Comparison of ENCODE assay signal across 32 cellular contexts in genomic region chr2:198188982-198189381, GRCh38.
"Had no signal": no experiment of that assay in that cellular context is flagged by ENCODE, and none has a peak within 500 bp of the region (broad histone marks: within the 10 kb centered on the region; RNA-seq: fewer than 3 reads in every experiment).

No MANE protein-coding gene starts in this region.

- H3K9me3 Mint-ChIP-seq: activated naive CD8-positive, alpha-beta T cell treated with anti-CD3 and anti-CD28 coated beads for 36 hours; activated T-helper 1 cell treated with anti-CD3 and anti-CD28 coated beads, Interleukin-12 subunit alpha, Interleukin-12 subunit beta, Interleukin-2, Interleukin-4 antibody, amounts not matched to agents 30 ng/mL and 10 ng/mL and 1 ng/mL, durations not matched to agents 14 hours and 24 hours and 36 hours; nephron progenitor cell had no signal

- H3K4me3 Mint-ChIP-seq: activated naive CD4-positive, alpha-beta T cell treated with anti-CD3 and anti-CD28 coated beads for 36 hours; activated naive CD8-positive, alpha-beta T cell treated with anti-CD3 and anti-CD28 coated beads for 36 hours; activated T-helper 1 cell treated with anti-CD3 and anti-CD28 coated beads, Interleukin-12 subunit alpha, Interleukin-12 subunit beta, Interleukin-2, Interleukin-4 antibody, amounts not matched to agents 30 ng/mL and 10 ng/mL and 1 ng/mL, durations not matched to agents 14 hours and 24 hours and 36 hours; mesothelial cell of epicardium; naive B cell; nephron progenitor cell; stimulated activated naive B cell treated with anti-CD40 and anti-IgM and Interleukin-4, amounts not matched to agents 10 μg/mL and 1 μg/mL and 100 μg/mL, for 72 hours had no signal

- H3K9me3 ChIP-seq: adrenal gland, body of pancreas, left ventricle myocardium inferior, neutrophil, suprapubic skin, upper lobe of right lung had no signal

- H3K27me3 ChIP-seq: adrenal gland, body of pancreas, heart left ventricle, suprapubic skin, tibial artery, upper lobe of right lung had no signal

- H3K27me3 Mint-ChIP-seq: stimulated activated naive B cell treated with anti-CD40 and anti-IgM and Interleukin-4, amounts not matched to agents 10 μg/mL and 1 μg/mL and 100 μg/mL, for 72 hours had no signal

- H3K27ac Mint-ChIP-seq: activated naive CD4-positive, alpha-beta T cell treated with anti-CD3 and anti-CD28 coated beads for 36 hours; activated naive CD8-positive, alpha-beta T cell treated with anti-CD3 and anti-CD28 coated beads for 36 hours; activated T-helper 1 cell treated with anti-CD3 and anti-CD28 coated beads, Interleukin-12 subunit alpha, Interleukin-12 subunit beta, Interleukin-2, Interleukin-4 antibody, amounts not matched to agents 30 ng/mL and 10 ng/mL and 1 ng/mL, durations not matched to agents 14 hours and 24 hours and 36 hours; mesothelial cell of epicardium; nephron progenitor cell; progenitor cell of endocrine pancreas; stimulated activated naive B cell treated with anti-CD40 and anti-IgM and Interleukin-4, amounts not matched to agents 10 μg/mL and 1 μg/mL and 100 μg/mL, for 72 hours had no signal

- DNase-seq: activated CD4-positive, alpha-beta T cell treated with anti-CD3 and anti-CD28 coated beads for 48 hours; activated CD4-positive, alpha-beta T cell treated with anti-CD3 and anti-CD28 coated beads, Interleukin-2, amount 50 U/mL, for 48 hours; activated CD8-positive, alpha-beta memory T cell treated with anti-CD3 and anti-CD28 coated beads for 24 hours; activated effector memory CD4-positive, alpha-beta T cell treated with anti-CD3 and anti-CD28 coated beads, Interleukin-2, amount 50 U/mL, for 16 hours; activated naive CD4-positive, alpha-beta T cell treated with anti-CD3 and anti-CD28 coated beads for 36 hours; activated naive CD8-positive, alpha-beta T cell treated with anti-CD3 and anti-CD28 coated beads for 36 hours; activated T-cell treated with anti-CD3 and anti-CD28 coated beads, Interleukin-2, amount 50 U/mL, for 1 hour; adrenal gland; body of pancreas; caudate nucleus; cortex of kidney; foreskin fibroblast; left ventricle myocardium inferior; naive B cell; nephron progenitor cell; retina; stimulated activated CD4-positive, alpha-beta T cell treated with anti-CD3 and anti-CD28 coated beads, Interleukin-1b, Interleukin-23, amount 100 ng/mL, for 48 hours; stimulated activated CD4-positive, alpha-beta T cell treated with anti-CD3 and anti-CD28 coated beads, Interleukin-4, amount 100 ng/mL, for 4 hours; stimulated activated CD8-positive, alpha-beta memory T cell treated with anti-CD3 and anti-CD28 coated beads, Interleukin-4, amount 100 ng/mL, for 48 hours; stimulated activated naive B cell treated with anti-CD40 and anti-IgM and Interleukin-4, amounts not matched to agents 10 μg/mL and 1 μg/mL and 100 μg/mL, for 72 hours; tibial artery; upper lobe of right lung had no signal

- H3K4me1 Mint-ChIP-seq: activated naive CD8-positive, alpha-beta T cell treated with anti-CD3 and anti-CD28 coated beads for 36 hours; naive B cell; stimulated activated naive B cell treated with anti-CD40 and anti-IgM and Interleukin-4, amounts not matched to agents 10 μg/mL and 1 μg/mL and 100 μg/mL, for 72 hours had no signal

- H3K4me3 ChIP-seq: adrenal gland, body of pancreas, heart left ventricle, left ventricle myocardium inferior, skin epidermis, suprapubic skin, tibial artery, upper lobe of right lung had no signal

- H3K4me1 ChIP-seq: adrenal gland, body of pancreas, suprapubic skin, tibial artery, upper lobe of right lung had no signal

- H3K27ac ChIP-seq: adrenal gland, body of pancreas, heart left ventricle, left ventricle myocardium inferior, neutrophil, skin epidermis, suprapubic skin, tibial artery, upper lobe of right lung, VCaP had no signal

- H3K36me3 Mint-ChIP-seq: activated naive CD8-positive, alpha-beta T cell treated with anti-CD3 and anti-CD28 coated beads for 36 hours; mesothelial cell of epicardium; naive B cell; stimulated activated naive B cell treated with anti-CD40 and anti-IgM and Interleukin-4, amounts not matched to agents 10 μg/mL and 1 μg/mL and 100 μg/mL, for 72 hours had no signal

- H3K36me3 ChIP-seq: adrenal gland, heart left ventricle, left ventricle myocardium inferior, neutrophil, suprapubic skin, tibial artery, upper lobe of right lung had no signal

- ATAC-seq: activated CD4-positive, CD25-positive, alpha-beta regulatory T cell treated with anti-CD3 and anti-CD28 coated beads, Interleukin-2, amount 50 U/mL, for 24 hours; body of pancreas; heart left ventricle; sciatic nerve; stimulated activated naive B cell treated with anti-CD40 and anti-IgM and Interleukin-4, amounts not matched to agents 10 μg/mL and 1 μg/mL and 100 μg/mL, for 72 hours; upper lobe of right lung had no signal
